ENCODE assay signal across 23 cellular contexts in genomic region chr1:75588779-75589475, GRCh38. TPM values are rescaled to one million over a fixed set of nuclear protein-coding genes. Genes with fewer than 3 reads are reported as not detected.
DNase-seq lines count a peak whose midpoint lies in the region; ATAC-seq, FAIRE-seq and TF ChIP-seq lines count a peak whose summit lies in the region.
"Had no signal": no experiment of that assay in that cellular context is flagged by ENCODE, and none has a peak within 500 bp of the region (broad histone marks: within the 10 kb centered on the region; RNA-seq: fewer than 3 reads in every experiment).

No MANE protein-coding gene starts in this region.

- H3K27me3 ChIP-seq in Caco-2 (replicated peaks; ENCODE audit: control insufficient read depth, insufficient read depth, low read length) (no peaks in the 10 kb centered on the region), K562 (ENCODE audit: control insufficient read depth in 2 of 2, insufficient read depth in 2 of 2, low read length in 2 of 2) (no peaks in the 10 kb centered on the region), pancreas (no peaks in the 10 kb centered on the region)
- H3K27me3 ChIP-seq: BLaER1 had no signal

- BruUV-seq in Caco-2 (replicated peaks; lab: Mats Ljungman, UMichigan) = no TSS peak
- no TSS peak for BruUV-seq in K562 (replicated peaks; lab: Mats Ljungman, UMichigan)

- POLR2A ChIA-PET in Caco-2 (lab: Charles Lee) = no interaction called here
- POLR2A ChIA-PET in K562 (lab: Yijun Ruan, JAX) = no interaction called here
- POLR2A ChIA-PET in activated CD4-positive, alpha-beta memory T cell treated with anti-CD3 and anti-CD28 coated beads for 36 hours (lab: Charles Lee) = no interaction called here

- peak overlapping the region; percentile 34 for H3K4me3 Mint-ChIP-seq in Caco-2 (ENCODE audit: unreplicated experiment)
- no peak overlapping the region for H3K4me3 Mint-ChIP-seq in activated CD4-positive, alpha-beta memory T cell treated with anti-CD3 and anti-CD28 coated beads for 36 hours
- H3K4me3 Mint-ChIP-seq in chondrocyte (ENCODE audit: unreplicated experiment) = no peak overlapping the region
- H3K4me3 Mint-ChIP-seq: CD4-positive, alpha-beta memory T cell had no signal

- H3K4me1 Mint-ChIP-seq in Caco-2 (ENCODE audit: low read depth, unreplicated experiment) (peaks cover 9% of the 10 kb centered on the region), chondrocyte (ENCODE audit: low read depth) (no peaks in the 10 kb centered on the region)
- no peaks in the 10 kb centered on the region for H3K4me1 Mint-ChIP-seq in activated CD4-positive, alpha-beta memory T cell treated with anti-CD3 and anti-CD28 coated beads for 36 hours (ENCODE audit: low read depth)
- H3K4me1 Mint-ChIP-seq: CD4-positive, alpha-beta memory T cell had no signal

- no peak overlapping the region for H3K4me2 ChIP-seq in K562 (ENCODE audit: insufficient read depth, low read length)
- H3K4me2 ChIP-seq: A549, BLaER1, SK-N-SH had no signal

- no peaks in the 10 kb centered on the region for H3K9me3 ChIP-seq in Caco-2
- H3K9me3 ChIP-seq in K562 (replicated peaks; ENCODE audit: control insufficient read depth, insufficient read depth, low read depth, low read length) = no peaks in the 10 kb centered on the region
- peaks cover 0 to under 1% (median 0%) of the 10 kb centered on the region in 4 donors for H3K9me3 ChIP-seq in pancreas
- H3K9me3 ChIP-seq: A549, BLaER1, SK-N-SH had no signal

- peak overlapping the region; percentile 83 for H3K27ac Mint-ChIP-seq in Caco-2 (ENCODE audit: unreplicated experiment)
- no peak overlapping the region for H3K27ac Mint-ChIP-seq in activated CD4-positive, alpha-beta memory T cell treated with anti-CD3 and anti-CD28 coated beads for 36 hours
- H3K27ac Mint-ChIP-seq in chondrocyte (ENCODE audit: unreplicated experiment) = no peak overlapping the region
- H3K27ac Mint-ChIP-seq: CD4-positive, alpha-beta memory T cell had no signal

- no peak for TF ChIP-seq RAD21 in K562 (CRISPR knock-in tag; conservative IDR thresholded peaks at IDR 0.05 in 1 of 2, IDR thresholded peaks at IDR 0.05 in 1 of 2)

- DNase-seq in Caco-2 (no peak), K562 (ENCODE audit: extremely low read depth in 1 of 4, low spot score in 3 of 4) (no peak), pancreas (no peak), chondrocyte (ENCODE audit: low spot score) (no peak), pons (ENCODE audit: low spot score) (no peak)
- no peak for DNase-seq in activated CD4-positive, alpha-beta memory T cell treated with anti-CD3 and anti-CD28 coated beads for 36 hours
- no peak for DNase-seq in stimulated activated CD8-positive, alpha-beta memory T cell treated with anti-CD3 and anti-CD28 coated beads, Interleukin-4, amount 100 ng/mL, for 48 hours
- DNase-seq: CD4-positive, alpha-beta memory T cell; DMS79 treated with DMSO at 0.1 percent for 48 hours; H7; IMR-90; Kasumi-1; MM.1S; NCI-H1092; NCI-H1436 treated with DMSO at 0.1 percent for 48 hours; NCI-H2029; OCI-M1; SHP77; SK-N-SH had no signal

- H3K36me3 ChIP-seq in Caco-2 (ENCODE audit: control insufficient read depth, insufficient read depth, low read length) (no peaks in the 10 kb centered on the region), K562 (ENCODE audit: control insufficient read depth, insufficient read depth, low read length) (no peaks in the 10 kb centered on the region), pancreas (no peaks in the 10 kb centered on the region)
- H3K36me3 ChIP-seq: BLaER1 had no signal

- no peak for TF ChIP-seq EP300 in K562 (IDR thresholded peaks at IDR 0.05; ENCODE audit: low read length)

- TF ChIP-seq CTCF in Caco-2 (IDR thresholded peaks at IDR 0.05; ENCODE audit: insufficient read depth in 1 of 2, low read depth in 1 of 2, low read length in 1 of 2, severe bottlenecking in 1 of 2, unreplicated experiment in 1 of 2) (no peak), K562 (IDR thresholded peaks at IDR 0.05 in 2 of 3, conservative IDR thresholded peaks at IDR 0.05 in 1 of 3; ENCODE audit: insufficient read depth in 2 of 3, low read depth in 1 of 3, low read length in 3 of 3) (no peak), pancreas (IDR thresholded peaks at IDR 0.05) (no peak), chondrocyte (IDR thresholded peaks at IDR 0.05) (no peak)

- H3K27me3 Mint-ChIP-seq in Caco-2 (ENCODE audit: insufficient read depth, unreplicated experiment) (no peaks in the 10 kb centered on the region), chondrocyte (ENCODE audit: low read depth) (peaks cover 3% of the 10 kb centered on the region)
- peaks cover 7% of the 10 kb centered on the region for H3K27me3 Mint-ChIP-seq in activated CD4-positive, alpha-beta memory T cell treated with anti-CD3 and anti-CD28 coated beads for 36 hours

- H3K4me3 ChIP-seq in Caco-2 (ENCODE audit: low read depth, low read length) = no peak overlapping the region
- no peak overlapping the region for H3K4me3 ChIP-seq in K562
- no peak overlapping the region for H3K4me3 ChIP-seq in pancreas
- H3K4me3 ChIP-seq: A549, BLaER1 had no signal

- no peaks in the 10 kb centered on the region for H3K36me3 Mint-ChIP-seq in Caco-2 (ENCODE audit: insufficient read depth, unreplicated experiment)
- H3K36me3 Mint-ChIP-seq in activated CD4-positive, alpha-beta memory T cell treated with anti-CD3 and anti-CD28 coated beads for 36 hours = no peaks in the 10 kb centered on the region
- H3K36me3 Mint-ChIP-seq in chondrocyte (ENCODE audit: low read depth) = no peaks in the 10 kb centered on the region
- H3K36me3 Mint-ChIP-seq: CD4-positive, alpha-beta memory T cell had no signal

- WGBS in K562 (ENCODE audit: insufficient coverage, low coverage, missing lambda C conversion rate) = 13% methylated on average over 4 of the region's 4 CpGs
- WGBS in pancreas, 2 donors = 19 to 32% methylated on average over 4 of the region's 4 CpGs

- H4K20me1 ChIP-seq in K562 (replicated peaks; ENCODE audit: control insufficient read depth, insufficient read depth, low read length) = no peaks in the 10 kb centered on the region
- H4K20me1 ChIP-seq: BLaER1 had no signal

- CTCF ChIA-PET in Caco-2 (lab: Charles Lee) (no interaction called here), K562 (lab: Yijun Ruan, JAX; ENCODE audit: low intra/inter-chr PET ratio) (no interaction called here)
- CTCF ChIA-PET in activated CD4-positive, alpha-beta memory T cell treated with anti-CD3 and anti-CD28 coated beads for 36 hours (lab: Charles Lee) = no interaction called here

- H3K79me2 ChIP-seq in K562 (ENCODE audit: control insufficient read depth, insufficient read depth, low read length) = no peaks in the 10 kb centered on the region

- H3K9ac ChIP-seq in K562 (ENCODE audit: insufficient read depth in 1 of 2, low read depth in 2 of 2, low read length in 2 of 2) = no peak overlapping the region
- H3K9ac ChIP-seq: BLaER1, SK-N-SH had no signal

- FAIRE-seq in K562 (lab: Jason Lieb, UNC) = peak; percentile 23
- no peak for FAIRE-seq in pancreas (lab: Jason Lieb, UNC)
- FAIRE-seq: A549 had no signal

- peaks cover 11% of the 10 kb centered on the region for H3K4me1 ChIP-seq in Caco-2
- no peaks in the 10 kb centered on the region for H3K4me1 ChIP-seq in K562 (replicated peaks in 1 of 2; ENCODE audit: control insufficient read depth in 2 of 2, insufficient read depth in 2 of 2, low read length in 2 of 2)
- H3K4me1 ChIP-seq in pancreas = peaks cover 0 to 19% (median 5%) of the 10 kb centered on the region in 3 donors
- H3K4me1 ChIP-seq: A549, BLaER1 had no signal

- H3K9me1 ChIP-seq in K562 (ENCODE audit: control insufficient read depth, insufficient read depth, low read length) = no peaks in the 10 kb centered on the region

- no peak for TF ChIP-seq POLR2A in K562 (conservative IDR thresholded peaks at IDR 0.05)

- in situ Hi-C loops in K562 (cut with MboI) = no loop called here

- no peaks in the 10 kb centered on the region for H3K9me3 Mint-ChIP-seq in Caco-2 (ENCODE audit: unreplicated experiment)
- H3K9me3 Mint-ChIP-seq in activated CD4-positive, alpha-beta memory T cell treated with anti-CD3 and anti-CD28 coated beads for 36 hours = no peaks in the 10 kb centered on the region
- peaks cover 12% of the 10 kb centered on the region for H3K9me3 Mint-ChIP-seq in chondrocyte (ENCODE audit: low read depth)

- ATAC-seq in HG03135 (IDR thresholded peaks at IDR 0.05; ENCODE audit: unreplicated experiment) (peak; percentile 50), K562 (no peak), pancreas (peak; percentile 87 to 93 (median 90))
- ATAC-seq: A549 had no signal

- no peak overlapping the region for H3K27ac ChIP-seq in K562 (ENCODE audit: extremely low read depth, low read depth, low read length)
- H3K27ac ChIP-seq in pancreas = peak overlapping the region in 3 of 4 donors; percentile 56 to 84 (median 82)
- H3K27ac ChIP-seq: A549, BLaER1, HL-60 had no signal

- no peak overlapping the region for H2AFZ ChIP-seq in K562 (ENCODE audit: low read depth, low read length)

- intact Hi-C loops in Caco-2 (cut with micrococcal nuclease; ENCODE audit: unreplicated experiment) = loop anchor here (1.0 kb wide), 1 partner anchor 43 kb away; no protein-coding TSS in a partner anchor
- intact Hi-C loops in K562 (cut with micrococcal nuclease) = no loop called here
- intact Hi-C loops in pancreas (cut with DNase I) = no loop called here
- intact Hi-C loops in activated CD4-positive, alpha-beta memory T cell treated with anti-CD3 and anti-CD28 coated beads for 36 hours (cut with micrococcal nuclease) = no loop called here

RNA-seq across cellular contexts. Expression of gene SLC44A5, which starts 22.0 kb away (rescaled TPM):
- total RNA-seq in Caco-2 (2022) = 12.0 and 13.6 TPM in 2 replicates
- total RNA-seq in K562 (2011; cell fraction: chromatin; rRNA removed; ENCODE audit: low replicate concordance) = 8.0 and 18.5 TPM in 2 replicates
- 3.5 and 4.7 TPM in 2 replicates for total RNA-seq in K562 (2011; cell fraction: nucleolus; rRNA removed)
- 8.0 and 13.5 TPM in 2 replicates for total RNA-seq in K562 (2011; cell fraction: nucleoplasm; rRNA removed)
- total RNA-seq in K562 (2014; rRNA removed) = 1.2 and 2.1 TPM in 2 replicates
- total RNA-seq in K562 (2014; rRNA removed; fragmentation: Illumina TruSeq; extraction: Trizol) = 4.3 and 4.5 TPM in 2 replicates
- 3.1 and 3.4 TPM in 2 replicates for total RNA-seq in K562 (2015; rRNA removed; fragmentation: Illumina TruSeq; extraction: Trizol)
- 1.9 and 2.1 TPM in 2 replicates for total RNA-seq in K562 (2021)
- polyA plus RNA-seq in K562 (2011; rRNA removed) = 4.1 and 10.1 TPM in 2 replicates
- 1.00 and 1.2 TPM in 2 replicates for polyA plus RNA-seq in K562 (2011; cell fraction: cytosol; rRNA removed)
- polyA plus RNA-seq in K562 (2011; cell fraction: nucleus; rRNA removed) = 4.9 and 12.0 TPM in 2 replicates
- polyA plus RNA-seq in K562 (2012) = 2.0 and 5.6 TPM in 2 replicates
- 3.2 and 3.6 TPM in 2 replicates for polyA plus RNA-seq in K562 (2014; fragmentation: Illumina TruSeq; extraction: Trizol)
- 1 to 10 TPM; 1.2 to 1.8 TPM for polyA plus RNA-seq in K562 (2014; fragmentation: Nextera tagmentation; extraction: Ambion mirVana)
- polyA plus RNA-seq in K562 (2014; rRNA removed) = 3.2 and 4.1 TPM in 2 replicates
- 3.1 and 7.0 TPM in 2 replicates for polyA minus RNA-seq in K562 (2011; rRNA and poly(A)+ RNA removed)
- polyA minus RNA-seq in K562 (2011; cell fraction: cytosol; rRNA and poly(A)+ RNA removed) = 0.36 and 2.0 TPM in 2 replicates
- 4.0 and 7.0 TPM in 2 replicates for polyA minus RNA-seq in K562 (2011; cell fraction: nucleus; rRNA and poly(A)+ RNA removed)
- total RNA-seq in pancreas = 1 to 10 TPM in 4 of 6 donors, under 1 TPM in 2; 0.16 to 3.4 (median 1.3) TPM
- polyA plus RNA-seq in pancreas = 1 to 10 TPM in 1 of 2 donors, under 1 TPM in 1; 0.65 to 1.2 TPM
- under 1 TPM; 0.34 to 0.40 TPM for total RNA-seq in activated CD4-positive, alpha-beta memory T cell treated with anti-CD3 and anti-CD28 coated beads for 36 hours
- 0.18 to 0.39 TPM (median 0.20 TPM) in 3 replicates for total RNA-seq in chondrocyte
- polyA plus RNA-seq: IMR-90 had no signal
